1 cellular context compared by ENCODE assay signal in genomic region chr22:42702675-42703074, GRCh38.
TF ChIP-seq lines count a peak whose summit lies in the region.

No MANE protein-coding gene starts in this region.

TF ChIP-seq in IMR-90, 13 proteins besides CTCF, POLR2A, EP300 and RAD21:
- TF ChIP-seq CHD1 (IDR thresholded peaks at IDR 0.05; ENCODE audit: low read depth, low read length) = no peak
- no peak for TF ChIP-seq ELK1 (IDR thresholded peaks at IDR 0.05; ENCODE audit: borderline replicate concordance, low read depth, low read length)
- no peak for TF ChIP-seq SMC3 (IDR thresholded peaks at IDR 0.05; ENCODE audit: low read depth, low read length)
- no peak for TF ChIP-seq FOS (IDR thresholded peaks at IDR 0.05; ENCODE audit: low read depth, low read length)
- TF ChIP-seq RFX5 (IDR thresholded peaks at IDR 0.05; ENCODE audit: low read depth, low read length) = no peak
- TF ChIP-seq USF2 (IDR thresholded peaks at IDR 0.05; ENCODE audit: low read depth, low read length) = no peak
- TF ChIP-seq MXI1 (IDR thresholded peaks at IDR 0.05; ENCODE audit: borderline replicate concordance, low read depth, low read length) = no peak
